ENCODE assay signal across 34 cellular contexts in the genomic region with DNA sequence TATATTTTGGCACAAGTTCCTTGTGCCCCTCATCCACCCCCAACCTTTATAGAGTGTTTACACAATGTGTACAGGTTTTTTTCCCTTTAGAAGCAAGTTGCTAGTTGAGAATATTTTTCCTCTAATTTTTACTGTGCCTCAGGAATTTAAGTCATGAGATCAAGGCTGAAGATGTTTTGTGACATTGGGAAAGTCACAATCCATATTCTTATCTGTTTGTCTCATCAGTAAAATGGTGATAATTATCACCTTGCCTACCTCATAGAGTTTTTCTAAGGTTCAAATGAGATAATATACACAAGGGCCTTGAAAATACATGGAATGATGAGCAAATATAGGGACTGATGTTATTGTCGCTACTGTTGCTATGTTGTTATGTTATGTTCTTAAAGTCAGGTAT.
DNase-seq lines count a peak whose midpoint lies in the region; ATAC-seq, FAIRE-seq and TF ChIP-seq lines count a peak whose summit lies in the region.
"Had no signal": no experiment of that assay in that cellular context is flagged by ENCODE, and none has a peak within 500 bp of the region (broad histone marks: within the 10 kb centered on the region; RNA-seq: fewer than 3 reads in every experiment).

No MANE protein-coding gene starts in this region.

- CTCF ChIA-PET in A549 (lab: Yijun Ruan, JAX), result no interaction called here

- TF ChIP-seq POLR2A in A549 (IDR thresholded peaks at IDR 0.05; ENCODE audit: low read length), result no peak

- H2BK120ac ChIP-seq in mesendoderm (ENCODE audit: low read depth, low read length), result no peak overlapping the region
- no peak overlapping the region for H2BK120ac ChIP-seq in trophoblast cell (ENCODE audit: insufficient read depth, low read length, poor library complexity)

- no peaks in the 10 kb centered on the region for H3K79me1 ChIP-seq in mesendoderm (ENCODE audit: low read length)
- no peaks in the 10 kb centered on the region for H3K79me1 ChIP-seq in trophoblast cell (ENCODE audit: low read length)

- FAIRE-seq in A549 (lab: Jason Lieb, UNC) (peak; percentile 7), astrocyte (lab: Jason Lieb, UNC) (peak; percentile 98), small intestine (lab: Jason Lieb, UNC) (no peak)

- no peak overlapping the region for H4K12ac ChIP-seq in trophoblast cell (ENCODE audit: low read depth, low read length)

- POLR2A ChIA-PET in A549 (lab: Yijun Ruan, JAX), result no interaction called here

- H3K79me2 ChIP-seq in astrocyte (ENCODE audit: insufficient read depth, low read length) (no peaks in the 10 kb centered on the region), mesendoderm (ENCODE audit: control insufficient read depth, insufficient read depth, low read length) (no peaks in the 10 kb centered on the region), trophoblast cell (ENCODE audit: control insufficient read depth, insufficient read depth, low read length, poor library complexity) (no peaks in the 10 kb centered on the region)

- ATAC-seq in A549 (no peak), HG02970 (IDR thresholded peaks at IDR 0.05; ENCODE audit: low FRiP score, unreplicated experiment) (no peak)
- ATAC-seq: CD8-positive, alpha-beta T cell had no signal

- H2AFZ ChIP-seq in astrocyte (ENCODE audit: low read depth, low read length) (no peak overlapping the region), trophoblast cell (ENCODE audit: insufficient read depth, low read length, poor library complexity) (no peak overlapping the region)

- DNase-seq in A549 (ENCODE audit: low read depth in 1 of 2, low spot score in 1 of 2) (no peak), astrocyte (ENCODE audit: low read depth) (no peak), mesendoderm (peak; percentile 8), trophoblast cell (peak; percentile 19 to 90), small intestine (no peak), MV-4-11 (lab: John Stamatoyannopoulos, UW) (no peak), type B pancreatic cell (ENCODE audit: extremely low spot score, unreplicated experiment) (no peak)
- DNase-seq: 8988T; ACHN; AML-193; BE2C; C1 segment of cervical spinal cord; Caco-2; Calu3; CD4-positive, alpha-beta memory T cell; CD4-positive, alpha-beta T cell; CD4-positive, CD25-positive, alpha-beta regulatory T cell; CD8-positive, alpha-beta memory T cell; CD8-positive, alpha-beta T cell; COR-L47; DMS 273 treated with DMSO at 0.1 percent for 48 hours; DMS153; DMS53; DMS79; DMS79 treated with DMSO at 0.1 percent for 48 hours; DND-41; EL had no signal

- no peak overlapping the region for H3K27ac ChIP-seq in A549
- no peak overlapping the region for H3K27ac ChIP-seq in astrocyte (ENCODE audit: low read depth, low read length)
- H3K27ac ChIP-seq in mesendoderm (ENCODE audit: low read depth, low read length), result no peak overlapping the region
- no peak overlapping the region for H3K27ac ChIP-seq in trophoblast cell (ENCODE audit: low read depth, low read length)
- H3K27ac ChIP-seq in small intestine (ENCODE audit: low read depth in 1 of 2, low read length in 1 of 2), result no peak overlapping the region
- H3K27ac ChIP-seq: 22Rv1; BLaER1; BLaER1 treated with 17β-estradiol and CSF1 and Interleukin-3, amounts not matched to agents 10 nM and 100 nM; C4-2B had no signal

- H3K9me3 ChIP-seq in A549 (no peaks in the 10 kb centered on the region), astrocyte (ENCODE audit: insufficient read depth, low read depth, low read length) (no peaks in the 10 kb centered on the region), trophoblast cell (ENCODE audit: insufficient read depth, low read depth, low read length) (no peaks in the 10 kb centered on the region), small intestine (ENCODE audit: control insufficient read depth, low read depth) (no peaks in the 10 kb centered on the region)
- H3K9me3 ChIP-seq: BE2C; BLaER1; BLaER1 treated with 17β-estradiol and CSF1 and Interleukin-3, amounts not matched to agents 10 nM and 100 nM; Caco-2 had no signal

- H3K4ac ChIP-seq in mesendoderm (ENCODE audit: low read depth, low read length) (no peak overlapping the region), trophoblast cell (ENCODE audit: low read depth, low read length) (no peak overlapping the region)

- H3K18ac ChIP-seq in mesendoderm (ENCODE audit: low read length), result no peak overlapping the region
- H3K18ac ChIP-seq in trophoblast cell (ENCODE audit: low read length), result no peak overlapping the region

- H3K27ac Mint-ChIP-seq in astrocyte (ENCODE audit: unreplicated experiment), result no peak overlapping the region
- H3K27ac Mint-ChIP-seq in type B pancreatic cell, result no peak overlapping the region
- H3K27ac Mint-ChIP-seq: B cell; CD14-positive monocyte; CD4-positive, alpha-beta memory T cell; CD4-positive, alpha-beta T cell; CD4-positive, CD25-positive, alpha-beta regulatory T cell; CD8-positive, alpha-beta memory T cell; CD8-positive, alpha-beta T cell had no signal

- H3K9me3 Mint-ChIP-seq in astrocyte (ENCODE audit: unreplicated experiment) (no peaks in the 10 kb centered on the region), type B pancreatic cell (no peaks in the 10 kb centered on the region)
- H3K9me3 Mint-ChIP-seq: CD14-positive monocyte; CD4-positive, alpha-beta T cell had no signal

- WGBS in A549 (ENCODE audit: missing lambda C conversion rate), result 100% methylated on average over 1 of the region's 1 CpG
- no CpG with 5 or more reads among the region's 1 CpG for WGBS in mesendoderm (ENCODE audit: extremely low coverage, insufficient coverage, low lambda C conversion rate)
- no CpG with 5 or more reads among the region's 1 CpG for WGBS in trophoblast cell (ENCODE audit: extremely low coverage, insufficient coverage, insufficient read length)
- WGBS in small intestine, 3 donors, result 88 to 100% (median 94%) methylated on average over 1 of the region's 1 CpG

- H3K36me3 ChIP-seq in astrocyte (ENCODE audit: insufficient read depth, low read length) (no peaks in the 10 kb centered on the region), mesendoderm (ENCODE audit: control insufficient read depth, insufficient read depth, low read length) (no peaks in the 10 kb centered on the region), trophoblast cell (ENCODE audit: control insufficient read depth in 1 of 2, insufficient read depth in 2 of 2, low read length in 2 of 2) (no peaks in the 10 kb centered on the region), small intestine (ENCODE audit: control insufficient read depth in 2 of 2, insufficient read depth in 2 of 2, low read length in 2 of 2) (no peaks in the 10 kb centered on the region)
- H3K36me3 ChIP-seq: BE2C; BLaER1; BLaER1 treated with 17β-estradiol and CSF1 and Interleukin-3, amounts not matched to agents 10 nM and 100 nM had no signal

- H3K4me2 ChIP-seq in A549 (no peak overlapping the region), astrocyte (ENCODE audit: low read length) (no peak overlapping the region), mesendoderm (ENCODE audit: low read length) (no peak overlapping the region), trophoblast cell (ENCODE audit: low read length) (no peak overlapping the region)
- H3K4me2 ChIP-seq: BLaER1; BLaER1 treated with 17β-estradiol and CSF1 and Interleukin-3, amounts not matched to agents 10 nM and 100 nM had no signal

- H4K91ac ChIP-seq in trophoblast cell (ENCODE audit: low read depth, low read length), result no peak overlapping the region

- no peaks in the 10 kb centered on the region for H3K4me1 ChIP-seq in A549
- H3K4me1 ChIP-seq in astrocyte (ENCODE audit: insufficient read depth, low read length), result no peaks in the 10 kb centered on the region
- H3K4me1 ChIP-seq in mesendoderm (ENCODE audit: control insufficient read depth, low read depth, low read length), result no peaks in the 10 kb centered on the region
- no peaks in the 10 kb centered on the region for H3K4me1 ChIP-seq in trophoblast cell (ENCODE audit: control insufficient read depth in 1 of 2, insufficient read depth in 2 of 2, low read length in 2 of 2)
- H3K4me1 ChIP-seq in small intestine (ENCODE audit: control insufficient read depth in 2 of 2, insufficient read depth in 1 of 2, low read depth in 1 of 2, low read length in 1 of 2), result no peaks in the 10 kb centered on the region
- H3K4me1 ChIP-seq: BE2C, BLaER1, Caco-2 had no signal

- H4K20me1 ChIP-seq in astrocyte (ENCODE audit: insufficient read depth, low read length), result no peaks in the 10 kb centered on the region
- H4K20me1 ChIP-seq: BLaER1; BLaER1 treated with 17β-estradiol and CSF1 and Interleukin-3, amounts not matched to agents 10 nM and 100 nM had no signal

- no peak overlapping the region for H4K5ac ChIP-seq in mesendoderm (ENCODE audit: low read length)

- no peak overlapping the region for H3K14ac ChIP-seq in trophoblast cell (ENCODE audit: low read length)

- TF ChIP-seq RAD21 in A549 (conservative IDR thresholded peaks at IDR 0.05 in 1 of 2, IDR thresholded peaks at IDR 0.05 in 1 of 2), result no peak

- H3K4me3 ChIP-seq in A549 (no peak overlapping the region), astrocyte (ENCODE audit: insufficient read depth, low read depth, low read length) (no peak overlapping the region), mesendoderm (ENCODE audit: low read length) (no peak overlapping the region), trophoblast cell (ENCODE audit: low read depth, low read length) (no peak overlapping the region), small intestine (ENCODE audit: low read depth in 1 of 2, low read length in 2 of 2) (no peak overlapping the region)
- H3K4me3 ChIP-seq: BLaER1; BLaER1 treated with 17β-estradiol and CSF1 and Interleukin-3, amounts not matched to agents 10 nM and 100 nM had no signal

- H4K8ac ChIP-seq in mesendoderm (ENCODE audit: low read depth, low read length), result no peak overlapping the region
- H4K8ac ChIP-seq in trophoblast cell (ENCODE audit: low read depth, low read length), result no peak overlapping the region

- H3K9ac ChIP-seq in astrocyte (ENCODE audit: low read length), result no peak overlapping the region
- H3K9ac ChIP-seq in mesendoderm (ENCODE audit: low read length), result no peak overlapping the region
- H3K9ac ChIP-seq in trophoblast cell (ENCODE audit: low read length), result no peak overlapping the region
- H3K9ac ChIP-seq: BLaER1; BLaER1 treated with 17β-estradiol and CSF1 and Interleukin-3, amounts not matched to agents 10 nM and 100 nM had no signal

- H3K23ac ChIP-seq in mesendoderm (ENCODE audit: low read length) (no peak overlapping the region), trophoblast cell (ENCODE audit: low read length) (no peak overlapping the region)

- no peak overlapping the region for H2BK12ac ChIP-seq in trophoblast cell (ENCODE audit: low read length)

- TF ChIP-seq CTCF in A549 (IDR thresholded peaks at IDR 0.05) (no peak), astrocyte (IDR thresholded peaks at IDR 0.05; ENCODE audit: insufficient read depth, low read depth, low read length) (no peak), type B pancreatic cell (conservative IDR thresholded peaks at IDR 0.05) (no peak)

- H2AK5ac ChIP-seq in mesendoderm (ENCODE audit: low read length) (no peak overlapping the region), trophoblast cell (ENCODE audit: low read length) (no peak overlapping the region)

- no peak overlapping the region for H2BK5ac ChIP-seq in mesendoderm (ENCODE audit: low read length)
- no peak overlapping the region for H2BK5ac ChIP-seq in trophoblast cell (ENCODE audit: low read depth, low read length, poor library complexity)

- no peak overlapping the region for H2BK15ac ChIP-seq in mesendoderm (replicated peaks; ENCODE audit: low read depth)

- H3K4me1 Mint-ChIP-seq in astrocyte (ENCODE audit: low read depth, unreplicated experiment) (no peaks in the 10 kb centered on the region), type B pancreatic cell (ENCODE audit: unreplicated experiment) (no peaks in the 10 kb centered on the region)
- H3K4me1 Mint-ChIP-seq: B cell; CD4-positive, alpha-beta memory T cell; CD4-positive, CD25-positive, alpha-beta regulatory T cell; CD8-positive, alpha-beta memory T cell had no signal

- H3K27me3 Mint-ChIP-seq in astrocyte (ENCODE audit: low read depth, unreplicated experiment) (no peaks in the 10 kb centered on the region), type B pancreatic cell (peaks cover 6% of the 10 kb centered on the region)
- H3K27me3 Mint-ChIP-seq: B cell; CD4-positive, alpha-beta memory T cell had no signal

- H3K36me3 Mint-ChIP-seq in astrocyte (ENCODE audit: low read depth, unreplicated experiment) (no peaks in the 10 kb centered on the region), type B pancreatic cell (no peaks in the 10 kb centered on the region)
- H3K36me3 Mint-ChIP-seq: CD14-positive monocyte; CD4-positive, alpha-beta memory T cell; CD4-positive, CD25-positive, alpha-beta regulatory T cell; CD8-positive, alpha-beta memory T cell; CD8-positive, alpha-beta T cell had no signal

- no peak for TF ChIP-seq EP300 in A549 (IDR thresholded peaks at IDR 0.05)

- H3K27me3 ChIP-seq in astrocyte (ENCODE audit: insufficient read depth, low read length) (no peaks in the 10 kb centered on the region), mesendoderm (ENCODE audit: insufficient read depth, low read length, poor library complexity) (no peaks in the 10 kb centered on the region), trophoblast cell (ENCODE audit: insufficient read depth, low read length) (no peaks in the 10 kb centered on the region), small intestine (ENCODE audit: control insufficient read depth in 2 of 2, insufficient read depth in 2 of 2, low read length in 2 of 2) (no peaks in the 10 kb centered on the region)
- H3K27me3 ChIP-seq: BE2C had no signal

- H3K56ac ChIP-seq in mesendoderm (ENCODE audit: low read length), result no peak overlapping the region

- H3K4me3 Mint-ChIP-seq in astrocyte (ENCODE audit: unreplicated experiment), result no peak overlapping the region
- no peak overlapping the region for H3K4me3 Mint-ChIP-seq in type B pancreatic cell
- H3K4me3 Mint-ChIP-seq: B cell; CD14-positive monocyte; CD4-positive, alpha-beta memory T cell; CD4-positive, alpha-beta T cell; CD4-positive, CD25-positive, alpha-beta regulatory T cell; CD8-positive, alpha-beta memory T cell; CD8-positive, alpha-beta T cell had no signal

Comparison
In these comparisons a context has a peak if more than half of its experiments do, and no peak if none do; other contexts are left out.
1. DNase-seq: peak in mesendoderm (single experiment) and trophoblast cell (2 of 2); none in A549 (0 of 2), astrocyte (single experiment), small intestine (single experiment), MV-4-11 (single experiment) and type B pancreatic cell (single experiment).